Comparison of ENCODE assay signal across 8 cellular contexts in the genomic region with DNA sequence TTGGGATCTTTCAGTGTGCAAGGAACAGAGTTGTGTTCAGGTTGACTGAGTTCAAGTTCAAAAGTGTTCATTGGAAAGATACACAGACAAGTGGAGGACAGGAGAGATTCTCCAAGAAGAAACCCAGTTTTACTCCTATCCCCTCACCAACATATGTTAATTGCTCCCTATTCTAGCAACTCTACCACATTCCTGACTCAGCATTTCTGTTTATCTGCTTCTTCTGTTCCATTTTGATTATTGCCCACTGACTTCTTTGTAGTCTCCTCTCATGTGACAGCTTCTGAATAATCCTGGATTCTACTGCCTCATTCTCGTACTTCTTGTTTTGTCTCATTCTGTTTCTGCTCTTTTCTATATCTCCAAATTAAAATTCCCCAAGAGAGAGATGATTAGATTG. TPM values are rescaled to one million over a fixed set of nuclear protein-coding genes. Genes with fewer than 3 reads are reported as not detected.
"Had no signal": no experiment of that assay in that cellular context is flagged by ENCODE, and none has a peak within 500 bp of the region (broad histone marks: within the 10 kb centered on the region; RNA-seq: fewer than 3 reads in every experiment).

No MANE protein-coding gene starts in this region.

- H2AFZ ChIP-seq: GM23338 had no signal

- H3K4me1 Mint-ChIP-seq: GM23338, IgD-negative memory B cell had no signal

- H3K9me3 ChIP-seq: HAP-1 had no signal

- H3K9me3 Mint-ChIP-seq: HFFc6 had no signal

- DNase-seq: H7, HFFc6, KG1 had no signal

- H3K4me3 Mint-ChIP-seq: GM23338, HFFc6, IgD-negative memory B cell had no signal

- H3K27ac Mint-ChIP-seq: GM23338, HFFc6, IgD-negative memory B cell had no signal

- H3K36me3 ChIP-seq: HAP-1 had no signal

- H3K4me1 ChIP-seq: HAP-1 had no signal

- ATAC-seq: GM23338, HCT116 had no signal

- H3K4me3 ChIP-seq: GM23338, HAP-1 had no signal

- H3K36me3 Mint-ChIP-seq: IgD-negative memory B cell had no signal

- H3K4me2 ChIP-seq: GM23338 had no signal

- H3K27me3 Mint-ChIP-seq: IgD-negative memory B cell had no signal

- H3K27ac ChIP-seq: HL-60 had no signal

RNA-seq across cellular contexts. Expression of a gene that starts 15.8 kb away (rescaled TPM):
- total RNA-seq: GM23338, H7 had no signal
- polyA plus RNA-seq: GM23338, IgD-negative memory B cell had no signal
